Comparison of ENCODE assay signal across 8 cellular contexts in genomic region chrX:10156199-10157031, GRCh38. TPM values are rescaled to one million over a fixed set of nuclear protein-coding genes. Genes with fewer than 3 reads are reported as not detected.
A peak's percentile ranks its signal among the peaks of the same experiment; 100 is the strongest.
DNase-seq lines count a peak whose midpoint lies in the region; ATAC-seq and TF ChIP-seq lines count a peak whose summit lies in the region.

CLCN4 (plus strand) TSS chrX:10156975; CDS start chrX:10185033, 28,058 bp downstream.

- TF ChIP-seq CTCF in ascending aorta (IDR thresholded peaks at IDR 0.05) (no peak), progenitor cell of endocrine pancreas (IDR thresholded peaks at IDR 0.05; ENCODE audit: unreplicated experiment) (no peak)

- H3K4me3 ChIP-seq in H7 (ENCODE audit: insufficient read depth, low read depth, low read length): peak within 1 kb of the TSS; percentile 5; the same call in 1 of the 2 replicates
- peak within 1 kb of the TSS; percentile 39 to 59 for H3K4me3 ChIP-seq in ascending aorta
- peak within 1 kb of the TSS; percentile 67 for H3K4me3 ChIP-seq in right cardiac atrium (ENCODE audit: low read length)

- H3K9me3 Mint-ChIP-seq in progenitor cell of endocrine pancreas (ENCODE audit: low read depth): peaks cover 7% of the 10 kb centered on the region

- peaks cover 2% of the 10 kb centered on the region; the same call in 1 of the 2 replicates for H3K27me3 ChIP-seq in H7 (ENCODE audit: control insufficient read depth, insufficient read depth, low read length)
- no peaks in the 10 kb centered on the region for H3K27me3 ChIP-seq in ascending aorta
- H3K27me3 ChIP-seq in right cardiac atrium (ENCODE audit: control insufficient read depth, insufficient read depth): no peaks in the 10 kb centered on the region

- H3K4me1 Mint-ChIP-seq in progenitor cell of endocrine pancreas (ENCODE audit: low read depth): peaks cover 17% of the 10 kb centered on the region

- H3K36me3 ChIP-seq in H7 (replicated peaks; ENCODE audit: control insufficient read depth, insufficient read depth, low read length) (no peaks in the 10 kb centered on the region), ascending aorta (no peaks in the 10 kb centered on the region)

- peaks cover 0 to 3% of the 10 kb centered on the region in 2 donors for H3K4me1 ChIP-seq in ascending aorta
- H3K4me1 ChIP-seq in right cardiac atrium (ENCODE audit: control insufficient read depth, insufficient read depth, low read length): no peaks in the 10 kb centered on the region

- peak within 1 kb of the TSS; percentile 93 for H3K27ac Mint-ChIP-seq in progenitor cell of endocrine pancreas

- ATAC-seq in right cardiac atrium: peak; percentile 88 to 91
- no peak for ATAC-seq in GM18873 (IDR thresholded peaks at IDR 0.05; ENCODE audit: low FRiP score, unreplicated experiment)

- DNase-seq in DMS79 (lab: John Stamatoyannopoulos, UW) (peak; percentile 8), H7 (peak; percentile 94), NCI-H2196 (lab: John Stamatoyannopoulos, UW; ENCODE audit: unreplicated experiment) (peak; percentile 58), ascending aorta (ENCODE audit: low spot score in 2 of 2) (peak in 1 of 2 donors; percentile 80), right cardiac atrium (peak; percentile 67 to 89 (median 87)), progenitor cell of endocrine pancreas (ENCODE audit: low spot score, unreplicated experiment) (peak; percentile 34), COR-L47 (lab: John Stamatoyannopoulos, UW) (no peak)

- H3K4me3 Mint-ChIP-seq in progenitor cell of endocrine pancreas (ENCODE audit: low read depth): peak within 1 kb of the TSS; percentile 62

- intact Hi-C loops in ascending aorta (cut with DNase I) (no loop called here), right cardiac atrium (cut with DNase I) (no loop called here)

- H3K36me3 Mint-ChIP-seq in progenitor cell of endocrine pancreas (ENCODE audit: insufficient read depth): no peaks in the 10 kb centered on the region

- peaks cover 3% of the 10 kb centered on the region for H3K27me3 Mint-ChIP-seq in progenitor cell of endocrine pancreas

- 7% methylated on average over 27 of the region's 27 CpGs for WGBS in right cardiac atrium

- H3K27ac ChIP-seq in ascending aorta (peak within 1 kb of the TSS; percentile 39 to 50), right cardiac atrium (ENCODE audit: low read length) (peak within 1 kb of the TSS; percentile 89)

- H3K9me3 ChIP-seq in ascending aorta (no peaks in the 10 kb centered on the region), right cardiac atrium (ENCODE audit: control insufficient read depth, low read length) (no peaks in the 10 kb centered on the region)

RNA-seq across cellular contexts. Expression of gene CLCN4, which starts in this region (rescaled TPM):
- 4.2 and 4.3 TPM in 2 replicates for total RNA-seq in H7 (2014; rRNA removed; shearing (Covaris generic))
- 4.4 TPM for total RNA-seq in ascending aorta
- total RNA-seq in right cardiac atrium: 10 to 100 TPM; 27.0 to 34.9 (median 30.7) TPM
- polyA plus RNA-seq in right cardiac atrium: 11.0 TPM
- 14.1 and 15.2 TPM in 2 replicates for total RNA-seq in progenitor cell of endocrine pancreas

Comparison
In these comparisons a context has a peak if more than half of its experiments do, and no peak if none do; other contexts are left out.
1. H3K4me3 ChIP-seq: peak in every context shown above with its lines; median percentile 67 in right cardiac atrium; 49 in ascending aorta; 5 in H7.